In genomic region chr1:30572192-30572591, GRCh38 we compare ENCODE assay signal across 2 cellular contexts.
TF ChIP-seq lines count a peak whose summit lies in the region.

No MANE protein-coding gene starts in this region.

TF ChIP-seq in SK-N-SH, 30 proteins besides CTCF, POLR2A, EP300 and RAD21 (continued from another document):
- no peak for TF ChIP-seq USF2 (IDR thresholded peaks at IDR 0.05; ENCODE audit: borderline replicate concordance, low read depth, low read length)

TF ChIP-seq in SK-N-SH treated with all-trans-retinoic acid at 6 μM for 48 hours, 23 proteins besides CTCF, POLR2A, EP300 and RAD21 (continued from another document):
- TF ChIP-seq POU6F1 (CRISPR knock-in tag; IDR thresholded peaks at IDR 0.05; ENCODE audit: borderline replicate concordance, low read depth) (no peak), ISL1 (CRISPR knock-in tag; IDR thresholded peaks at IDR 0.05) (no peak), ZC3H10 (CRISPR knock-in tag; IDR thresholded peaks at IDR 0.05) (no peak), ZFP3 (CRISPR knock-in tag; IDR thresholded peaks at IDR 0.05) (no peak), TOX (CRISPR knock-in tag; IDR thresholded peaks at IDR 0.05; ENCODE audit: borderline replicate concordance) (no peak)
TF ChIP-seq in SK-N-SH treated with all-trans-retinoic acid at 6 μM for 48 hours: peak in this region for 0.
